In the genomic region with DNA sequence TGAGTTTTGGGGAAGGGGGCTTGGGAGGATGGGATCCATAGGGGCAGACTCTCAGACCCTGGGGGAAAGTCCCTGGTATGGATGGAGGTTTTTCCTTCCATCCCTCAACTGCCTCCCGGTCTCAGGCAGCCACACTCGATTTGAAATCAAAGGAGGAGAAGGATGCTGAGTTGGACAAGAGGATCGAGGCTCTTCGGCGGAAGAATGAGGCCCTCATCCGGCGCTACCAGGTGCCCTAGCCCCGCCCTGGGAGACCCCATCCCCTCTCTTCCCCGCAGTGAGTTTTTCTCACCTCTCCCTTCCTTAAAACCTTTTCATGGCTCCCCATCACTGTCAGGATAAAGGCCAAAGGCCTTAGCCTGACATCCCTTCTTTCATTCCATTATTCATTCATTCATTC, we compare ENCODE assay signal across 10 cellular contexts. TPM values are rescaled to one million over a fixed set of nuclear protein-coding genes. Genes with fewer than 3 reads are reported as not detected.
DNase-seq lines count a peak whose midpoint lies in the region; ATAC-seq and TF ChIP-seq lines count a peak whose summit lies in the region.
"Had no signal": no experiment of that assay in that cellular context is flagged by ENCODE, and none has a peak within 500 bp of the region (broad histone marks: within the 10 kb centered on the region; RNA-seq: fewer than 3 reads in every experiment).

No MANE protein-coding gene starts in this region.

- ATAC-seq in CD4-positive, CD25-positive, alpha-beta regulatory T cell (ENCODE audit: low read depth in 2 of 2), result no peak
- no peak for ATAC-seq in effector memory CD8-positive, alpha-beta T cell (replicated peaks)
- no peak for ATAC-seq in GM19023 (IDR thresholded peaks at IDR 0.05; ENCODE audit: unreplicated experiment)
- no peak for ATAC-seq in GM19328 (IDR thresholded peaks at IDR 0.05; ENCODE audit: unreplicated experiment)

- peak overlapping the region; percentile 74 to 99 (median 94) for H3K4me3 Mint-ChIP-seq in CD4-positive, CD25-positive, alpha-beta regulatory T cell
- peak overlapping the region; percentile 54 to 88 for H3K4me3 Mint-ChIP-seq in effector memory CD8-positive, alpha-beta T cell

- no peak overlapping the region for H3K23ac ChIP-seq in neuronal stem cell (ENCODE audit: low read depth, low read length, poor library complexity)

- H3K27me3 Mint-ChIP-seq in CD4-positive, CD25-positive, alpha-beta regulatory T cell, result peaks cover 5% of the 10 kb centered on the region
- H3K27me3 Mint-ChIP-seq in effector memory CD8-positive, alpha-beta T cell, result no peaks in the 10 kb centered on the region

- peaks cover 0 to 52% (median 36%) of the 10 kb centered on the region in 4 donors for H3K4me1 Mint-ChIP-seq in CD4-positive, CD25-positive, alpha-beta regulatory T cell
- H3K4me1 Mint-ChIP-seq in effector memory CD8-positive, alpha-beta T cell (ENCODE audit: low read depth in 2 of 2), result peaks cover 19 to 37% of the 10 kb centered on the region in 2 donors

- H4K91ac ChIP-seq in neuronal stem cell (ENCODE audit: low read depth, low read length, poor library complexity), result no peak overlapping the region

- peaks cover 38% of the 10 kb centered on the region for H3K36me3 ChIP-seq in CD4-positive, CD25-positive, alpha-beta regulatory T cell (ENCODE audit: control insufficient read depth, insufficient read depth, low read length)
- peaks cover 14% of the 10 kb centered on the region for H3K36me3 ChIP-seq in OCI-LY1 (ENCODE audit: insufficient read depth, low read length)
- H3K36me3 ChIP-seq in neuronal stem cell (replicated peaks in 1 of 2; ENCODE audit: control insufficient read depth in 2 of 2, insufficient read depth in 2 of 2, low read length in 2 of 2), result peaks cover 36 to 47% of the 10 kb centered on the region in 2 donors

- DNase-seq in CD4-positive, CD25-positive, alpha-beta regulatory T cell, result no peak
- no peak for DNase-seq in effector memory CD8-positive, alpha-beta T cell
- DNase-seq in neuronal stem cell (ENCODE audit: low spot score) (no peak), KG1 (lab: John Stamatoyannopoulos, UW) (no peak), ecto neural progenitor cell (ENCODE audit: low spot score) (no peak)
- DNase-seq: activated gamma-delta T cell, NCI-H774 had no signal

- H3K79me2 ChIP-seq in OCI-LY1 (ENCODE audit: insufficient read depth, low read length), result no peaks in the 10 kb centered on the region

- H3K4me2 ChIP-seq in OCI-LY1 (ENCODE audit: low read length) (no peak overlapping the region), neuronal stem cell (ENCODE audit: insufficient read depth, low read length, poor library complexity, severe bottlenecking) (no peak overlapping the region)

- H3K9me3 ChIP-seq in CD4-positive, CD25-positive, alpha-beta regulatory T cell (ENCODE audit: control insufficient read depth in 2 of 2, low read length in 2 of 2), result no peaks in the 10 kb centered on the region
- no peaks in the 10 kb centered on the region for H3K9me3 ChIP-seq in OCI-LY1 (ENCODE audit: low read length)
- peaks cover 0 to 2% of the 10 kb centered on the region in 2 donors for H3K9me3 ChIP-seq in neuronal stem cell (replicated peaks in 1 of 2; ENCODE audit: control insufficient read depth in 2 of 2, insufficient read depth in 1 of 2, low read depth in 1 of 2, low read length in 2 of 2)

- peak overlapping the region; percentile 37 for H2BK120ac ChIP-seq in neuronal stem cell (ENCODE audit: low read depth, low read length)

- H3K9ac ChIP-seq in OCI-LY1 (ENCODE audit: low read length) (no peak overlapping the region), neuronal stem cell (ENCODE audit: low read depth, low read length, poor library complexity) (no peak overlapping the region)

- peak overlapping the region; percentile 57 for H2BK5ac ChIP-seq in neuronal stem cell (ENCODE audit: low read length)

- no peaks in the 10 kb centered on the region for H3K9me2 ChIP-seq in OCI-LY1 (ENCODE audit: low read depth, low read length)

- H2BK15ac ChIP-seq in neuronal stem cell (ENCODE audit: low read length), result no peak overlapping the region

- WGBS in neuronal stem cell (ENCODE audit: extremely low coverage in 2 of 2, insufficient read length in 2 of 2, insufficient replicate concordance in 1 of 2), 2 donors, result no CpG with 5 or more reads among the region's 9 CpGs

- no peak for TF ChIP-seq CTCF in OCI-LY1 (IDR thresholded peaks at IDR 0.05; ENCODE audit: low read length)

- H3K4ac ChIP-seq in neuronal stem cell (ENCODE audit: low read length), result no peak overlapping the region

- no peak overlapping the region for H2AK5ac ChIP-seq in neuronal stem cell (ENCODE audit: low read depth, low read length)

- peaks cover 16% of the 10 kb centered on the region for H3K4me1 ChIP-seq in CD4-positive, CD25-positive, alpha-beta regulatory T cell (ENCODE audit: control insufficient read depth, insufficient read depth, low read length, poor library complexity, severe bottlenecking)
- H3K4me1 ChIP-seq in OCI-LY1 (ENCODE audit: insufficient read depth, low read length, severe bottlenecking) (peaks cover 28% of the 10 kb centered on the region), neuronal stem cell (ENCODE audit: control insufficient read depth in 2 of 2, insufficient read depth in 1 of 2, low read depth in 1 of 2, low read length in 2 of 2) (peaks cover 8% of the 10 kb centered on the region in 2 donors)

- no peaks in the 10 kb centered on the region for H4K20me1 ChIP-seq in OCI-LY1 (ENCODE audit: insufficient read depth, low read length)

- peak overlapping the region in 2 of 3 donors; percentile 36 to 93 for H3K27ac Mint-ChIP-seq in CD4-positive, CD25-positive, alpha-beta regulatory T cell
- peak overlapping the region in 1 of 2 donors; percentile 95 for H3K27ac Mint-ChIP-seq in effector memory CD8-positive, alpha-beta T cell

- H3K9me3 Mint-ChIP-seq in CD4-positive, CD25-positive, alpha-beta regulatory T cell, result peaks cover 0 to 5% (median 0%) of the 10 kb centered on the region in 7 donors
- H3K9me3 Mint-ChIP-seq in effector memory CD8-positive, alpha-beta T cell, result no peaks in the 10 kb centered on the region

- H3K27ac ChIP-seq in CD4-positive, CD25-positive, alpha-beta regulatory T cell (ENCODE audit: insufficient read depth, low read length, poor library complexity, severe bottlenecking), result no peak overlapping the region
- H3K27ac ChIP-seq in OCI-LY1 (ENCODE audit: low read depth, low read length, poor library complexity, severe bottlenecking) (no peak overlapping the region), neuronal stem cell (replicated peaks; ENCODE audit: low read length) (no peak overlapping the region)

- no peaks in the 10 kb centered on the region for H3F3A ChIP-seq in OCI-LY1 (ENCODE audit: insufficient read depth, low read length)

- no peak overlapping the region for H2AFZ ChIP-seq in OCI-LY1 (ENCODE audit: low read length)
- no peak overlapping the region for H2AFZ ChIP-seq in neuronal stem cell (ENCODE audit: low read length)

- H3K79me1 ChIP-seq in neuronal stem cell (ENCODE audit: low read depth, low read length), result peaks cover 6% of the 10 kb centered on the region

- H4K8ac ChIP-seq in neuronal stem cell (ENCODE audit: low read depth, low read length), result no peak overlapping the region

- peaks cover 33% of the 10 kb centered on the region for H3K36me3 Mint-ChIP-seq in CD4-positive, CD25-positive, alpha-beta regulatory T cell
- peaks cover 55% of the 10 kb centered on the region for H3K36me3 Mint-ChIP-seq in effector memory CD8-positive, alpha-beta T cell (ENCODE audit: insufficient read depth)

- H3K27me3 ChIP-seq in CD4-positive, CD25-positive, alpha-beta regulatory T cell (ENCODE audit: control insufficient read depth, insufficient read depth, low read length), result no peaks in the 10 kb centered on the region
- H3K27me3 ChIP-seq in OCI-LY1 (ENCODE audit: insufficient read depth, low read length) (no peaks in the 10 kb centered on the region), neuronal stem cell (ENCODE audit: control insufficient read depth in 3 of 3, insufficient read depth in 3 of 3, low read depth in 1 of 3, low read length in 3 of 3) (no peaks in the 10 kb centered on the region)

- H3K4me3 ChIP-seq in CD4-positive, CD25-positive, alpha-beta regulatory T cell (ENCODE audit: low read depth, low read length), result no peak overlapping the region
- peak overlapping the region; percentile 67 for H3K4me3 ChIP-seq in OCI-LY1 (ENCODE audit: low read depth, low read length, poor library complexity, severe bottlenecking)
- H3K4me3 ChIP-seq in neuronal stem cell (ENCODE audit: low read length in 2 of 2), result peak overlapping the region in 1 of 2 donors; percentile 54

- no peak overlapping the region for H2BK12ac ChIP-seq in neuronal stem cell (ENCODE audit: low read length)

- no peak overlapping the region for H3K14ac ChIP-seq in neuronal stem cell (ENCODE audit: low read length)

- no peak overlapping the region for H3K18ac ChIP-seq in neuronal stem cell (ENCODE audit: low read length)

RNA-seq across cellular contexts. Expression of a gene that starts 2.1 kb away (rescaled TPM):
- total RNA-seq in CD4-positive, CD25-positive, alpha-beta regulatory T cell, result 44.1 TPM
- 10 to 100 TPM in 3 of 4 donors, 1 to 10 TPM in 1; 7.3 to 14.5 (median 12.6) TPM for polyA plus RNA-seq in CD4-positive, CD25-positive, alpha-beta regulatory T cell
- 15.9 TPM for polyA plus RNA-seq in neuronal stem cell (2013, experiment 1 of 2)
- polyA plus RNA-seq in neuronal stem cell (2013, experiment 2 of 2), result 14.8 TPM

RNA-seq across cellular contexts. Expression of a gene that starts 16.3 kb away (rescaled TPM):
- 11.0 TPM for total RNA-seq in CD4-positive, CD25-positive, alpha-beta regulatory T cell
- 1 to 10 TPM; 1.5 to 3.6 (median 2.1) TPM for polyA plus RNA-seq in CD4-positive, CD25-positive, alpha-beta regulatory T cell
- polyA plus RNA-seq in neuronal stem cell (2013, experiment 1 of 2), result 7.5 TPM
- polyA plus RNA-seq in neuronal stem cell (2013, experiment 2 of 2), result 6.6 TPM

RNA-seq across cellular contexts. Expression of a gene that starts 27.4 kb away (rescaled TPM):
- total RNA-seq in CD4-positive, CD25-positive, alpha-beta regulatory T cell, result 21.2 TPM
- polyA plus RNA-seq in CD4-positive, CD25-positive, alpha-beta regulatory T cell, result 1 to 10 TPM; 4.2 to 6.7 (median 5.4) TPM
- polyA plus RNA-seq in neuronal stem cell (2013, experiment 1 of 2), result 20.7 TPM
- polyA plus RNA-seq in neuronal stem cell (2013, experiment 2 of 2), result 20.0 TPM

RNA-seq across cellular contexts. Expression of a gene that starts 51.2 kb away (rescaled TPM):
- total RNA-seq in CD4-positive, CD25-positive, alpha-beta regulatory T cell, result 0.91 TPM
- under 1 TPM in 1 of 4 donors, not detected in 3; 0.22 TPM for polyA plus RNA-seq in CD4-positive, CD25-positive, alpha-beta regulatory T cell
- not detected for polyA plus RNA-seq in neuronal stem cell (2013, experiment 1 of 2)
- polyA plus RNA-seq in neuronal stem cell (2013, experiment 2 of 2), result 0.04 TPM
